ENCODE assay signal across 23 cellular contexts in the genomic region with DNA sequence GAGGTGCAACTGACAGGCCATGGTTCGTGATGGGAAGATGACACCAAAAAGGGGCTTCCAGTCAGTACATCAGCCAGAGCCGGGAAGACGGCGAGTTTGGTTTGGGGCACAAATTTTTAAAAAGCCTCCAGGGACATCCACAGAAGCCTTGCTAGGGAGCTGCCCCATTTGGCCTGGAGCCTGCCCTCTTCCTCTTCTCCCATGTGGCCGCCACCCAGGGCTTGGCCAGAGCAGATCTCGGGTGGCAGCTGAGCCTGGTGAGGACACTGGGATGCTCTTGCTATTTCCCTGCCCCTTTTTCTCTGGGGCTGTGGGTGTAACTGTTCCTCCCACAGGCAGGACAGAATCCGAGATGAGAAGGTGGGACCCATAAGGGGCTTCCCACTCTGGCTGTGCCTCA. TPM values are rescaled to one million over a fixed set of nuclear protein-coding genes. Genes with fewer than 3 reads are reported as not detected.
DNase-seq lines count a peak whose midpoint lies in the region; ATAC-seq, FAIRE-seq and TF ChIP-seq lines count a peak whose summit lies in the region.
"Had no signal": no experiment of that assay in that cellular context is flagged by ENCODE, and none has a peak within 500 bp of the region (broad histone marks: within the 10 kb centered on the region; RNA-seq: fewer than 3 reads in every experiment).

No MANE protein-coding gene starts in this region.

- H3K36me3 Mint-ChIP-seq in Calu3 (ENCODE audit: insufficient read depth, unreplicated experiment) = peaks cover 14% of the 10 kb centered on the region
- peaks cover 5% of the 10 kb centered on the region for H3K36me3 Mint-ChIP-seq in CD4-positive, alpha-beta T cell (ENCODE audit: low read depth)

- no peak overlapping the region for H3K4me3 Mint-ChIP-seq in Calu3 (ENCODE audit: low read depth, unreplicated experiment)
- no peak overlapping the region for H3K4me3 Mint-ChIP-seq in CD4-positive, alpha-beta T cell
- H3K4me3 Mint-ChIP-seq: IgD-negative memory B cell had no signal

- intact Hi-C loops in Calu3 (cut with micrococcal nuclease; ENCODE audit: unreplicated experiment) = no loop called here
- intact Hi-C loops in CD4-positive, alpha-beta T cell (cut with DNase I, micrococcal nuclease) = no loop called here

- no peak for TF ChIP-seq EP300 in A549 (IDR thresholded peaks at IDR 0.05)

- H3K27ac Mint-ChIP-seq in Calu3 (ENCODE audit: unreplicated experiment) = peak overlapping the region; percentile 9
- no peak overlapping the region for H3K27ac Mint-ChIP-seq in CD4-positive, alpha-beta T cell

- peaks cover 53% of the 10 kb centered on the region for H3K4me1 ChIP-seq in A549

- POLR2A ChIA-PET in A549 (lab: Yijun Ruan, JAX) = interaction anchor here (2.7 kb wide), 1 partner anchor 19 kb away, joined by 19 read pairs; no protein-coding TSS in a partner anchor
- POLR2A ChIA-PET in CD4-positive, alpha-beta T cell (lab: Charles Lee) = no interaction called here

- H3K9me3 ChIP-seq in A549 = no peaks in the 10 kb centered on the region
- H3K9me3 ChIP-seq in CD4-positive, alpha-beta T cell (ENCODE audit: control insufficient read depth, low read length) = no peaks in the 10 kb centered on the region

- TF ChIP-seq CTCF in A549 (IDR thresholded peaks at IDR 0.05) (no peak), Calu3 (IDR thresholded peaks at IDR 0.05; ENCODE audit: unreplicated experiment) (no peak)
- TF ChIP-seq CTCF in CD4-positive, alpha-beta T cell (IDR thresholded peaks at IDR 0.05) = no peak

- TF ChIP-seq RAD21 in A549 (conservative IDR thresholded peaks at IDR 0.05 in 1 of 2, IDR thresholded peaks at IDR 0.05 in 1 of 2) = no peak

- WGBS in A549 (ENCODE audit: missing lambda C conversion rate) = 82% methylated on average over 7 of the region's 7 CpGs

- no TSS peak for BruUV-seq in Calu3 (replicated peaks; lab: Mats Ljungman, UMichigan)

- no peak overlapping the region for H3K4me2 ChIP-seq in A549

- no peak overlapping the region for H3K4me3 ChIP-seq in A549

- H3K4me1 Mint-ChIP-seq in Calu3 (ENCODE audit: low read depth, unreplicated experiment) = peaks cover 7% of the 10 kb centered on the region
- H3K4me1 Mint-ChIP-seq in CD4-positive, alpha-beta T cell (ENCODE audit: low read depth) = peaks cover 36% of the 10 kb centered on the region

- ATAC-seq in A549 (no peak), HG03025 (IDR thresholded peaks at IDR 0.05; ENCODE audit: low FRiP score, unreplicated experiment) (no peak)
- no peak for ATAC-seq in CD4-positive, alpha-beta T cell (ENCODE audit: poor library complexity)

- H3K27me3 Mint-ChIP-seq in Calu3 (ENCODE audit: unreplicated experiment) = no peaks in the 10 kb centered on the region
- H3K27me3 Mint-ChIP-seq in CD4-positive, alpha-beta T cell = no peaks in the 10 kb centered on the region
- H3K27me3 Mint-ChIP-seq: IgD-negative memory B cell had no signal

- H3K27ac ChIP-seq in A549 = peak overlapping the region; percentile 79 to 96; a peak in 4 of 6 replicates
- no peak overlapping the region for H3K27ac ChIP-seq in CD4-positive, alpha-beta T cell (ENCODE audit: low read depth, low read length)
- H3K27ac ChIP-seq: HL-60 had no signal

- FAIRE-seq in A549 (lab: Jason Lieb, UNC) = no peak

- DNase-seq in A549 (ENCODE audit: low read depth in 1 of 2, low spot score in 1 of 2) (no peak), Calu3 (no peak), fibroblast of gingiva (ENCODE audit: low read depth) (peak; percentile 12)
- no peak for DNase-seq in CD4-positive, alpha-beta T cell
- DNase-seq: ACHN, C1 segment of cervical spinal cord, DMS 273 treated with DMSO at 0.1 percent for 48 hours, DND-41, H7, Karpas-422, NCI-H1417 treated with DMSO at 0.1 percent for 48 hours, NCI-H187 treated with DMSO at 0.1 percent for 48 hours, NCI-H2227 treated with DMSO at 0.1 percent for 48 hours, NCI-H510A treated with DMSO at 0.1 percent for 48 hours, NCI-H774, SIG-M5 had no signal

- CTCF ChIA-PET in A549 (lab: Yijun Ruan, JAX) (interaction anchor here (0.9 to 3.5 kb wide), 3 partner anchors 9 to 64 kb away, joined by 3 to 19 read pairs (median 4); a partner anchor contains a TSS), Calu3 (lab: Charles Lee) (interaction anchor here (0.6 kb wide), 1 partner anchor 574 kb away, joined by 3 read pairs; no protein-coding TSS in a partner anchor)
- CTCF ChIA-PET in CD4-positive, alpha-beta T cell (lab: Charles Lee) = no interaction called here

- no peaks in the 10 kb centered on the region for H3K27me3 ChIP-seq in CD4-positive, alpha-beta T cell (ENCODE audit: control insufficient read depth, insufficient read depth, low read length)

- no peaks in the 10 kb centered on the region for H3K9me3 Mint-ChIP-seq in Calu3 (ENCODE audit: low read depth, unreplicated experiment)
- no peaks in the 10 kb centered on the region for H3K9me3 Mint-ChIP-seq in CD4-positive, alpha-beta T cell
- H3K9me3 Mint-ChIP-seq: IgD-negative memory B cell had no signal

- TF ChIP-seq POLR2A in A549 (IDR thresholded peaks at IDR 0.05; ENCODE audit: low read length) = no peak

TF ChIP-seq in A549, 52 proteins besides CTCF, POLR2A, EP300 and RAD21 (continues in another document):
- TF ChIP-seq, protein P1, sequence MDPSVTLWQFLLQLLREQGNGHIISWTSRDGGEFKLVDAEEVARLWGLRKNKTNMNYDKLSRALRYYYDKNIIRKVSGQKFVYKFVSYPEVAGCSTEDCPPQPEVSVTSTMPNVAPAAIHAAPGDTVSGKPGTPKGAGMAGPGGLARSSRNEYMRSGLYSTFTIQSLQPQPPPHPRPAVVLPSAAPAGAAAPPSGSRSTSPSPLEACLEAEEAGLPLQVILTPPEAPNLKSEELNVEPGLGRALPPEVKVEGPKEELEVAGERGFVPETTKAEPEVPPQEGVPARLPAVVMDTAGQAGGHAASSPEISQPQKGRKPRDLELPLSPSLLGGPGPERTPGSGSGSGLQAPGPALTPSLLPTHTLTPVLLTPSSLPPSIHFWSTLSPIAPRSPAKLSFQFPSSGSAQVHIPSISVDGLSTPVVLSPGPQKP (IDR thresholded peaks at IDR 0.05; ENCODE audit: low read depth, low read length) = no peak
- TF ChIP-seq JUNB (IDR thresholded peaks at IDR 0.05) = no peak
- TF ChIP-seq ZC3H11A (IDR thresholded peaks at IDR 0.05) = no peak
- TF ChIP-seq CHD2 (IDR thresholded peaks at IDR 0.05; ENCODE audit: low read length, partially characterized antibody) = no peak
- TF ChIP-seq, protein P2, sequence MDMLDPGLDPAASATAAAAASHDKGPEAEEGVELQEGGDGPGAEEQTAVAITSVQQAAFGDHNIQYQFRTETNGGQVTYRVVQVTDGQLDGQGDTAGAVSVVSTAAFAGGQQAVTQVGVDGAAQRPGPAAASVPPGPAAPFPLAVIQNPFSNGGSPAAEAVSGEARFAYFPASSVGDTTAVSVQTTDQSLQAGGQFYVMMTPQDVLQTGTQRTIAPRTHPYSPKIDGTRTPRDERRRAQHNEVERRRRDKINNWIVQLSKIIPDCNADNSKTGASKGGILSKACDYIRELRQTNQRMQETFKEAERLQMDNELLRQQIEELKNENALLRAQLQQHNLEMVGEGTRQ (IDR thresholded peaks at IDR 0.05) = no peak
- TF ChIP-seq HOXB13 (CRISPR knock-in tag; IDR thresholded peaks at IDR 0.05; ENCODE audit: low read depth) = no peak
- no peak for TF ChIP-seq HEYL (CRISPR knock-in tag; IDR thresholded peaks at IDR 0.05)
- no peak for TF ChIP-seq MYC (IDR thresholded peaks at IDR 0.05; ENCODE audit: borderline replicate concordance, low read length)
- TF ChIP-seq RNF2 (IDR thresholded peaks at IDR 0.05; ENCODE audit: borderline replicate concordance, low read depth) = no peak
- TF ChIP-seq ZFP36 (IDR thresholded peaks at IDR 0.05; ENCODE audit: borderline replicate concordance, partially characterized antibody) = no peak
- no peak for TF ChIP-seq ZSCAN20 (CRISPR knock-in tag; IDR thresholded peaks at IDR 0.05)
- TF ChIP-seq EHF (CRISPR knock-in tag; IDR thresholded peaks at IDR 0.05) = no peak

RNA-seq across cellular contexts. Expression of a gene that starts 8.2 kb away (rescaled TPM):
- polyA plus RNA-seq in A549 (2011; rRNA removed) (112 and 149 TPM in 2 replicates), A549 (2017; fragmentation: RNase III; extraction: RNeasy Plus Mini Kit Qiagen cat#74134 plus additional on column Dnase treatment) (262 to 270 TPM (median 267 TPM) in 3 replicates)
- polyA plus RNA-seq in A549 (2012; cell fraction: cytosol; rRNA removed) = 383 and 541 TPM in 2 replicates
- 250 and 291 TPM in 2 replicates for polyA plus RNA-seq in A549 (2012; cell fraction: nucleus; rRNA removed)
- 78.4 and 147 TPM in 2 replicates for polyA minus RNA-seq in A549 (2011; rRNA and poly(A)+ RNA removed)
- total RNA-seq in Calu3 (2022) = 203 and 213 TPM in 2 replicates
- total RNA-seq in CD4-positive, alpha-beta T cell = 10 to 100 TPM; 29.7 to 30.1 TPM

RNA-seq across cellular contexts. Expression of a gene that starts 10.9 kb away (rescaled TPM):
- polyA plus RNA-seq in A549 (2011; rRNA removed) (1.1 and 1.7 TPM in 2 replicates), A549 (2017; fragmentation: RNase III; extraction: RNeasy Plus Mini Kit Qiagen cat#74134 plus additional on column Dnase treatment) (1.7 to 3.0 TPM (median 2.8 TPM) in 3 replicates)
- 0.75 and 0.91 TPM in 2 replicates for polyA plus RNA-seq in A549 (2012; cell fraction: cytosol; rRNA removed)
- 0.36 and 0.48 TPM in 2 replicates for polyA plus RNA-seq in A549 (2012; cell fraction: nucleus; rRNA removed)
- not detected in 2 replicates for polyA minus RNA-seq in A549 (2011; rRNA and poly(A)+ RNA removed)
- 1.1 and 1.2 TPM in 2 replicates for total RNA-seq in Calu3 (2022)
- under 1 TPM; 0.60 to 0.84 TPM for total RNA-seq in CD4-positive, alpha-beta T cell
- total RNA-seq: G401, HT1080, RPMI7951 had no signal
- polyA plus RNA-seq: IgD-negative memory B cell had no signal

RNA-seq across cellular contexts. Expression of a gene that starts 14.5 kb away (rescaled TPM):
- polyA plus RNA-seq in A549 (2011; rRNA removed) = not detected in 2 replicates
- not detected in 2 replicates for polyA plus RNA-seq in A549 (2012; cell fraction: cytosol; rRNA removed)
- polyA plus RNA-seq in A549 (2012; cell fraction: nucleus; rRNA removed) = not detected in 2 replicates
- polyA plus RNA-seq in A549 (2017; fragmentation: RNase III; extraction: RNeasy Plus Mini Kit Qiagen cat#74134 plus additional on column Dnase treatment) = not detected in 3 replicates
- polyA minus RNA-seq in A549 (2011; rRNA and poly(A)+ RNA removed) = not detected in 2 replicates
- total RNA-seq in Calu3 (2022) = not detected in 2 replicates
- 1 to 10 TPM; 6.2 to 7.2 TPM for total RNA-seq in CD4-positive, alpha-beta T cell
- total RNA-seq: G401, H7, HT1080, MCF 10A, RPMI7951 had no signal

RNA-seq across cellular contexts. Expression of a gene that starts 16.0 kb away (rescaled TPM):
- 8.6 and 9.2 TPM in 2 replicates for polyA plus RNA-seq in A549 (2011; rRNA removed)
- polyA plus RNA-seq in A549 (2012; cell fraction: cytosol; rRNA removed) = 7.0 and 9.4 TPM in 2 replicates
- 11.1 and 11.7 TPM in 2 replicates for polyA plus RNA-seq in A549 (2012; cell fraction: nucleus; rRNA removed)
- polyA plus RNA-seq in A549 (2017; fragmentation: RNase III; extraction: RNeasy Plus Mini Kit Qiagen cat#74134 plus additional on column Dnase treatment) = 5.7 to 6.8 TPM (median 6.7 TPM) in 3 replicates
- polyA minus RNA-seq in A549 (2011; rRNA and poly(A)+ RNA removed) = 1.1 and 2.0 TPM in 2 replicates
- 3.0 and 3.6 TPM in 2 replicates for total RNA-seq in Calu3 (2022)
- total RNA-seq in CD4-positive, alpha-beta T cell = under 1 TPM; 0.11 to 0.14 TPM

RNA-seq across cellular contexts. Expression of a gene that starts 29.8 kb away (rescaled TPM):
- polyA plus RNA-seq in A549 (2011; rRNA removed) (not detected in 2 replicates), A549 (2017; fragmentation: RNase III; extraction: RNeasy Plus Mini Kit Qiagen cat#74134 plus additional on column Dnase treatment) (not detected in 3 replicates)
- polyA plus RNA-seq in A549 (2012; cell fraction: cytosol; rRNA removed) = not detected in 2 replicates
- polyA plus RNA-seq in A549 (2012; cell fraction: nucleus; rRNA removed) = not detected in 2 replicates
- not detected in 2 replicates for polyA minus RNA-seq in A549 (2011; rRNA and poly(A)+ RNA removed)
- not detected in 2 replicates for total RNA-seq in Calu3 (2022)
- total RNA-seq in CD4-positive, alpha-beta T cell = not detected
- total RNA-seq: G401, H7, HT1080, MCF 10A, RPMI7951 had no signal
